In the genomic region with DNA sequence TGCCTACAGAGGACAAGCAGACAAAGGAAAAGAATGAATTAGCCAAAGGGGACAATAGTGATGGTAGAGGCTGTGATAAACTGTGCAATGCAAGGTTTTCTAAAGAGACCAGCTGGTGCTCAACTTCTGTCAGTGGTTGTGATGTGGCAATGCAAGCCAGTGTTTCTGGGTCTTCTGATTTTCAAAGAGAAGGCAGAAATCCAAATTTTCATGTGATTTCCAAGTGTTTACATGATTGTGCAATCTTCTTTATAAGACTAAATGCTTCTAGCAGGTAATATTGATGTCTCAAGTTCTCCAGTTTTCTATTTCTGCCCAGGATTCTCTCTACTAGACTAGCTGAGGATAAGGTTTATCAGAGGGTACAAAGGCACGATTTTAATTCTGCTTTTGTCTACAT, we compare ENCODE assay signal across 2 cellular contexts.
TF ChIP-seq lines count a peak whose summit lies in the region.

No MANE protein-coding gene starts in this region.

TF ChIP-seq in HepG2, 621 proteins besides CTCF, POLR2A, EP300 and RAD21:
- TF ChIP-seq, protein P1, sequence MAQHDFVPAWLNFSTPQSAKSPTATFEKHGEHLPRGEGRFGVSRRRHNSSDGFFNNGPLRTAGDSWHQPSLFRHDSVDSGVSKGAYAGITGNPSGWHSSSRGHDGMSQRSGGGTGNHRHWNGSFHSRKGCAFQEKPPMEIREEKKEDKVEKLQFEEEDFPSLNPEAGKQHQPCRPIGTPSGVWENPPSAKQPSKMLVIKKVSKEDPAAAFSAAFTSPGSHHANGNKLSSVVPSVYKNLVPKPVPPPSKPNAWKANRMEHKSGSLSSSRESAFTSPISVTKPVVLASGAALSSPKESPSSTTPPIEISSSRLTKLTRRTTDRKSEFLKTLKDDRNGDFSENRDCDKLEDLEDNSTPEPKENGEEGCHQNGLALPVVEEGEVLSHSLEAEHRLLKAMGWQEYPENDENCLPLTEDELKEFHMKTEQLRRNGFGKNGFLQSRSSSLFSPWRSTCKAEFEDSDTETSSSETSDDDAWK (CRISPR knock-in tag; IDR thresholded peaks at IDR 0.05) = no peak
- TF ChIP-seq CEBPB (IDR thresholded peaks at IDR 0.05; ENCODE audit: borderline replicate concordance, low read depth, low read length) = peak; percentile 64; the same call in 1 of the 2 replicates
- no peak for TF ChIP-seq RCOR2 (CRISPR knock-in tag; IDR thresholded peaks at IDR 0.05)

TF ChIP-seq in K562, 482 proteins besides CTCF, POLR2A, EP300 and RAD21:
- no peak for TF ChIP-seq ZNF408 (CRISPR knock-in tag; IDR thresholded peaks at IDR 0.05; ENCODE audit: low read depth)
- TF ChIP-seq MCM7 (IDR thresholded peaks at IDR 0.05) = no peak
- no peak for TF ChIP-seq GATAD2A (IDR thresholded peaks at IDR 0.05)
- peak; percentile 66 for TF ChIP-seq CEBPB (tag; IDR thresholded peaks at IDR 0.05)
- TF ChIP-seq, protein P2, sequence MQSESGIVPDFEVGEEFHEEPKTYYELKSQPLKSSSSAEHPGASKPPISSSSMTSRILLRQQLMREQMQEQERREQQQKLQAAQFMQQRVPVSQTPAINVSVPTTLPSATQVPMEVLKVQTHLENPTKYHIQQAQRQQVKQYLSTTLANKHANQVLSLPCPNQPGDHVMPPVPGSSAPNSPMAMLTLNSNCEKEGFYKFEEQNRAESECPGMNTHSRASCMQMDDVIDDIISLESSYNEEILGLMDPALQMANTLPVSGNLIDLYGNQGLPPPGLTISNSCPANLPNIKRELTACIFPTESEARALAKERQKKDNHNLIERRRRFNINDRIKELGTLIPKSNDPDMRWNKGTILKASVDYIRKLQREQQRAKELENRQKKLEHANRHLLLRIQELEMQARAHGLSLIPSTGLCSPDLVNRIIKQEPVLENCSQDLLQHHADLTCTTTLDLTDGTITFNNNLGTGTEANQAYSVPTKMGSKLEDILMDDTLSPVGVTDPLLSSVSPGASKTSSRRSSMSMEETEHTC (IDR thresholded peaks at IDR 0.05) = no peak
- TF ChIP-seq ZNF766 (CRISPR knock-in tag; conservative IDR thresholded peaks at IDR 0.05) = no peak
- no peak for TF ChIP-seq E2F3 (CRISPR knock-in tag; IDR thresholded peaks at IDR 0.05)
- no peak for TF ChIP-seq ZFP36 (IDR thresholded peaks at IDR 0.05; ENCODE audit: low read depth, low read length, partially characterized antibody)
- TF ChIP-seq CEBPG (CRISPR knock-in tag; IDR thresholded peaks at IDR 0.05) = no peak
- peak in 1 of 2 experiments; percentile 78; a peak in 2 of 4 replicates for TF ChIP-seq CEBPG (tag; conservative IDR thresholded peaks at IDR 0.05 in 1 of 2, IDR thresholded peaks at IDR 0.05 in 1 of 2)
- TF ChIP-seq, protein P3, sequence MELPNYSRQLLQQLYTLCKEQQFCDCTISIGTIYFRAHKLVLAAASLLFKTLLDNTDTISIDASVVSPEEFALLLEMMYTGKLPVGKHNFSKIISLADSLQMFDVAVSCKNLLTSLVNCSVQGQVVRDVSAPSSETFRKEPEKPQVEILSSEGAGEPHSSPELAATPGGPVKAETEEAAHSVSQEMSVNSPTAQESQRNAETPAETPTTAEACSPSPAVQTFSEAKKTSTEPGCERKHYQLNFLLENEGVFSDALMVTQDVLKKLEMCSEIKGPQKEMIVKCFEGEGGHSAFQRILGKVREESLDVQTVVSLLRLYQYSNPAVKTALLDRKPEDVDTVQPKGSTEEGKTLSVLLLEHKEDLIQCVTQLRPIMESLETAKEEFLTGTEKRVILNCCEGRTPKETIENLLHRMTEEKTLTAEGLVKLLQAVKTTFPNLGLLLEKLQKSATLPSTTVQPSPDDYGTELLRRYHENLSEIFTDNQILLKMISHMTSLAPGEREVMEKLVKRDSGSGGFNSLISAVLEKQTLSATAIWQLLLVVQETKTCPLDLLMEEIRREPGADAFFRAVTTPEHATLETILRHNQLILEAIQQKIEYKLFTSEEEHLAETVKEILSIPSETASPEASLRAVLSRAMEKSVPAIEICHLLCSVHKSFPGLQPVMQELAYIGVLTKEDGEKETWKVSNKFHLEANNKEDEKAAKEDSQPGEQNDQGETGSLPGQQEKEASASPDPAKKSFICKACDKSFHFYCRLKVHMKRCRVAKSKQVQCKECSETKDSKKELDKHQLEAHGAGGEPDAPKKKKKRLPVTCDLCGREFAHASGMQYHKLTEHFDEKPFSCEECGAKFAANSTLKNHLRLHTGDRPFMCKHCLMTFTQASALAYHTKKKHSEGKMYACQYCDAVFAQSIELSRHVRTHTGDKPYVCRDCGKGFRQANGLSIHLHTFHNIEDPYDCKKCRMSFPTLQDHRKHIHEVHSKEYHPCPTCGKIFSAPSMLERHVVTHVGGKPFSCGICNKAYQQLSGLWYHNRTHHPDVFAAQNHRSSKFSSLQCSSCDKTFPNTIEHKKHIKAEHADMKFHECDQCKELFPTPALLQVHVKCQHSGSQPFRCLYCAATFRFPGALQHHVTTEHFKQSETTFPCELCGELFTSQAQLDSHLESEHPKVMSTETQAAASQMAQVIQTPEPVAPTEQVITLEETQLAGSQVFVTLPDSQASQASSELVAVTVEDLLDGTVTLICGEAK (IDR thresholded peaks at IDR 0.05) = no peak
- TF ChIP-seq, protein P3 (CRISPR knock-in tag; IDR thresholded peaks at IDR 0.05) = no peak
- TF ChIP-seq, protein P4, sequence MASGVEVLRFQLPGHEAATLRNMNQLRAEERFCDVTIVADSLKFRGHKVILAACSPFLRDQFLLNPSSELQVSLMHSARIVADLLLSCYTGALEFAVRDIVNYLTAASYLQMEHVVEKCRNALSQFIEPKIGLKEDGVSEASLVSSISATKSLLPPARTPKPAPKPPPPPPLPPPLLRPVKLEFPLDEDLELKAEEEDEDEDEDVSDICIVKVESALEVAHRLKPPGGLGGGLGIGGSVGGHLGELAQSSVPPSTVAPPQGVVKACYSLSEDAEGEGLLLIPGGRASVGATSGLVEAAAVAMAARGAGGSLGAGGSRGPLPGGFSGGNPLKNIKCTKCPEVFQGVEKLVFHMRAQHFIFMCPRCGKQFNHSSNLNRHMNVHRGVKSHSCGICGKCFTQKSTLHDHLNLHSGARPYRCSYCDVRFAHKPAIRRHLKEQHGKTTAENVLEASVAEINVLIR (CRISPR knock-in tag; IDR thresholded peaks at IDR 0.05) = no peak
